1 cellular context compared by ENCODE assay signal in the genomic region with DNA sequence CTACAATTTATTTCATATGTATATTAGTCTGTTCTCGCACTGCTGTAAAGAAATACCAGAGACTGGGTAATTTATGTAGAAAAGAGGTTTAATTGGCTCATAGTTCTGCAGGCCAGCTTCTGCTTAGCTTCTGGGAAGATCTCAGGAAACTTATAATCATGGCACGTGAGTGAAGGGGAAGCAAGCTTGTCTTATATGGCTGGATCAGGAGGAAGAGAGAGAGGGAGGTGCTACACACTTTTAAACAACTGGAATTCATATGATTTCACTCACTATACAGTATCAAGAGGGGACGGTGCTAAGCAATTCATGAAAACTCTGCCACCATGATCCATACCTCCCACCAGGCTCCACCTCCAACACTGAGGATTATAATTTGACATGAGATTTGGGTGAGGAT.
TF ChIP-seq lines count a peak whose summit lies in the region.

No MANE protein-coding gene starts in this region.

TF ChIP-seq in HepG2, 621 proteins besides CTCF, POLR2A, EP300 and RAD21 (continued from another document):
- TF ChIP-seq HINFP (CRISPR knock-in tag; IDR thresholded peaks at IDR 0.05; ENCODE audit: low read depth) (no peak), HNF4G (IDR thresholded peaks at IDR 0.05; ENCODE audit: borderline replicate concordance, low read depth, low read length) (no peak), HNF4G (CRISPR knock-in tag; IDR thresholded peaks at IDR 0.05; ENCODE audit: borderline replicate concordance, low read depth) (no peak), RORA (CRISPR knock-in tag; IDR thresholded peaks at IDR 0.05) (no peak), FOXK2 (IDR thresholded peaks at IDR 0.05) (no peak), NCOA1 (CRISPR knock-in tag; IDR thresholded peaks at IDR 0.05) (no peak), SIX1 (CRISPR knock-in tag; IDR thresholded peaks at IDR 0.05; ENCODE audit: borderline replicate concordance) (no peak), SPEN (CRISPR knock-in tag; IDR thresholded peaks at IDR 0.05; ENCODE audit: low read depth) (no peak), ZNF24 (IDR thresholded peaks at IDR 0.05) (no peak), ZNF564 (CRISPR knock-in tag; IDR thresholded peaks at IDR 0.05) (no peak), YY1 (IDR thresholded peaks at IDR 0.05; ENCODE audit: insufficient read depth, insufficient replicate concordance, low read depth, low read length) (no peak)
- TF ChIP-seq, protein P1, sequence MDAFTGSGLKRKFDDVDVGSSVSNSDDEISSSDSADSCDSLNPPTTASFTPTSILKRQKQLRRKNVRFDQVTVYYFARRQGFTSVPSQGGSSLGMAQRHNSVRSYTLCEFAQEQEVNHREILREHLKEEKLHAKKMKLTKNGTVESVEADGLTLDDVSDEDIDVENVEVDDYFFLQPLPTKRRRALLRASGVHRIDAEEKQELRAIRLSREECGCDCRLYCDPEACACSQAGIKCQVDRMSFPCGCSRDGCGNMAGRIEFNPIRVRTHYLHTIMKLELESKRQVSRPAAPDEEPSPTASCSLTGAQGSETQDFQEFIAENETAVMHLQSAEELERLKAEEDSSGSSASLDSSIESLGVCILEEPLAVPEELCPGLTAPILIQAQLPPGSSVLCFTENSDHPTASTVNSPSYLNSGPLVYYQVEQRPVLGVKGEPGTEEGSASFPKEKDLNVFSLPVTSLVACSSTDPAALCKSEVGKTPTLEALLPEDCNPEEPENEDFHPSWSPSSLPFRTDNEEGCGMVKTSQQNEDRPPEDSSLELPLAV (CRISPR knock-in tag; conservative IDR thresholded peaks at IDR 0.05; ENCODE audit: low read depth): no peak
- TF ChIP-seq, protein P2, sequence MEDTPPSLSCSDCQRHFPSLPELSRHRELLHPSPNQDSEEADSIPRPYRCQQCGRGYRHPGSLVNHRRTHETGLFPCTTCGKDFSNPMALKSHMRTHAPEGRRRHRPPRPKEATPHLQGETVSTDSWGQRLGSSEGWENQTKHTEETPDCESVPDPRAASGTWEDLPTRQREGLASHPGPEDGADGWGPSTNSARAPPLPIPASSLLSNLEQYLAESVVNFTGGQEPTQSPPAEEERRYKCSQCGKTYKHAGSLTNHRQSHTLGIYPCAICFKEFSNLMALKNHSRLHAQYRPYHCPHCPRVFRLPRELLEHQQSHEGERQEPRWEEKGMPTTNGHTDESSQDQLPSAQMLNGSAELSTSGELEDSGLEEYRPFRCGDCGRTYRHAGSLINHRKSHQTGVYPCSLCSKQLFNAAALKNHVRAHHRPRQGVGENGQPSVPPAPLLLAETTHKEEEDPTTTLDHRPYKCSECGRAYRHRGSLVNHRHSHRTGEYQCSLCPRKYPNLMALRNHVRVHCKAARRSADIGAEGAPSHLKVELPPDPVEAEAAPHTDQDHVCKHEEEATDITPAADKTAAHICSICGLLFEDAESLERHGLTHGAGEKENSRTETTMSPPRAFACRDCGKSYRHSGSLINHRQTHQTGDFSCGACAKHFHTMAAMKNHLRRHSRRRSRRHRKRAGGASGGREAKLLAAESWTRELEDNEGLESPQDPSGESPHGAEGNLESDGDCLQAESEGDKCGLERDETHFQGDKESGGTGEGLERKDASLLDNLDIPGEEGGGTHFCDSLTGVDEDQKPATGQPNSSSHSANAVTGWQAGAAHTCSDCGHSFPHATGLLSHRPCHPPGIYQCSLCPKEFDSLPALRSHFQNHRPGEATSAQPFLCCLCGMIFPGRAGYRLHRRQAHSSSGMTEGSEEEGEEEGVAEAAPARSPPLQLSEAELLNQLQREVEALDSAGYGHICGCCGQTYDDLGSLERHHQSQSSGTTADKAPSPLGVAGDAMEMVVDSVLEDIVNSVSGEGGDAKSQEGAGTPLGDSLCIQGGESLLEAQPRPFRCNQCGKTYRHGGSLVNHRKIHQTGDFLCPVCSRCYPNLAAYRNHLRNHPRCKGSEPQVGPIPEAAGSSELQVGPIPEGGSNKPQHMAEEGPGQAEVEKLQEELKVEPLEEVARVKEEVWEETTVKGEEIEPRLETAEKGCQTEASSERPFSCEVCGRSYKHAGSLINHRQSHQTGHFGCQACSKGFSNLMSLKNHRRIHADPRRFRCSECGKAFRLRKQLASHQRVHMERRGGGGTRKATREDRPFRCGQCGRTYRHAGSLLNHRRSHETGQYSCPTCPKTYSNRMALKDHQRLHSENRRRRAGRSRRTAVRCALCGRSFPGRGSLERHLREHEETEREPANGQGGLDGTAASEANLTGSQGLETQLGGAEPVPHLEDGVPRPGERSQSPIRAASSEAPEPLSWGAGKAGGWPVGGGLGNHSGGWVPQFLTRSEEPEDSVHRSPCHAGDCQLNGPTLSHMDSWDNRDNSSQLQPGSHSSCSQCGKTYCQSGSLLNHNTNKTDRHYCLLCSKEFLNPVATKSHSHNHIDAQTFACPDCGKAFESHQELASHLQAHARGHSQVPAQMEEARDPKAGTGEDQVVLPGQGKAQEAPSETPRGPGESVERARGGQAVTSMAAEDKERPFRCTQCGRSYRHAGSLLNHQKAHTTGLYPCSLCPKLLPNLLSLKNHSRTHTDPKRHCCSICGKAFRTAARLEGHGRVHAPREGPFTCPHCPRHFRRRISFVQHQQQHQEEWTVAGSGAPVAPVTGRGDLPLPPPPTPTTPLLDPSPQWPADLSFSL (CRISPR knock-in tag; IDR thresholded peaks at IDR 0.05): no peak
- TF ChIP-seq, protein P3, sequence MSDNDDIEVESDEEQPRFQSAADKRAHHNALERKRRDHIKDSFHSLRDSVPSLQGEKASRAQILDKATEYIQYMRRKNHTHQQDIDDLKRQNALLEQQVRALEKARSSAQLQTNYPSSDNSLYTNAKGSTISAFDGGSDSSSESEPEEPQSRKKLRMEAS (IDR thresholded peaks at IDR 0.05): no peak
- TF ChIP-seq, protein P4, sequence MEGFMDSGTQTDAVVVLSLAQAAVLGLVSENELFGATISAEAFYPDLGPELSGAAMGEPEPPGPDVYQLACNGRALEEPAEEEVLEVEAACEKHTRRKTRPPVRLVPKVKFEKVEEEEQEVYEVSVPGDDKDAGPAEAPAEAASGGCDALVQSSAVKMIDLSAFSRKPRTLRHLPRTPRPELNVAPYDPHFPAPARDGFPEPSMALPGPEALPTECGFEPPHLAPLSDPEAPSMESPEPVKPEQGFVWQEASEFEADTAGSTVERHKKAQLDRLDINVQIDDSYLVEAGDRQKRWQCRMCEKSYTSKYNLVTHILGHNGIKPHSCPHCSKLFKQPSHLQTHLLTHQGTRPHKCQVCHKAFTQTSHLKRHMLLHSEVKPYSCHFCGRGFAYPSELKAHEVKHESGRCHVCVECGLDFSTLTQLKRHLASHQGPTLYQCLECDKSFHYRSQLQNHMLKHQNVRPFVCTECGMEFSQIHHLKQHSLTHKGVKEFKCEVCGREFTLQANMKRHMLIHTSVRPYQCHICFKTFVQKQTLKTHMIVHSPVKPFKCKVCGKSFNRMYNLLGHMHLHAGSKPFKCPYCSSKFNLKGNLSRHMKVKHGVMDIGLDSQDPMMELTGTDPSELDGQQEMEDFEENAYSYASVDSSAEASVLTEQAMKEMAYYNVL (CRISPR knock-in tag; IDR thresholded peaks at IDR 0.05; ENCODE audit: borderline replicate concordance): no peak
